In the genomic region with DNA sequence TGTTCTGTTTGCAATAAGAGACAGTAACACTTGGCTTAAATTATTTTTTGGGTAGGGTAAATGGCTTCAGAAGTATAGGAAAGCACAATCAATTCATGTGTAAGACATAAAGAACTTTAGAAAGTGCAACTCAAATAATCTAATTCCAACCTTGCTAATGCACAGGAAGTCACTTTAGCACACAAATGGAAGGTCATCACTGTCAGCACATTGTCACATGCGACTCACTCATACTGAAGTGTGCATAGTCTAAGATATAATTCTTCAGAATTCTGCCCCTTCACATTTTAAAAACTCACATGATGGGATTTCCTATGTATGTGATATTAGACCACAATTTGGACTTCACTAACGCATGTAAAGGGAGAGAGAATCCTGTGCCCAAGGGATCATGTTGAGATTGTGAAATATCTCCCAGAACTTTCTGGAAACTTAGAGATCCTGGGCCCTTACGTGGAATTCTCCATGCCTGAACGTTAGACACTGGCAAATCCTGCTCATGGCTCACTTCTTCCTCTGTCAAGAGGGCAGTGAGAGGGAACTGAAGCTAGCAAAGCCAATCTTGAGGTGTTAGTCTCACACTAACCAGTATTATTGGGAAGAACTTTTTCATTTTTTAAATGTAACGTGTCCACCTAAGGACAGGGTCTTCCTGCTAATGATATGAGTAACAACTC, we compare ENCODE assay signal across 14 cellular contexts.
DNase-seq lines count a peak whose midpoint lies in the region; ATAC-seq and TF ChIP-seq lines count a peak whose summit lies in the region.
"Had no signal": no experiment of that assay in that cellular context is flagged by ENCODE, and none has a peak within 500 bp of the region (broad histone marks: within the 10 kb centered on the region; RNA-seq: fewer than 3 reads in every experiment).

No MANE protein-coding gene starts in this region.

- no peaks in the 10 kb centered on the region for H3K36me3 Mint-ChIP-seq in activated naive CD8-positive, alpha-beta T cell treated with anti-CD3 and anti-CD28 coated beads, Interleukin-2, amount 50 U/mL, for 24 hours (ENCODE audit: low read depth)

- H3K36me3 ChIP-seq in upper lobe of right lung: no peaks in the 10 kb centered on the region
- H3K36me3 ChIP-seq: esophagus muscularis mucosa, tibial artery had no signal

- H3K4me3 ChIP-seq in upper lobe of right lung: no peak overlapping the region
- H3K4me3 ChIP-seq: esophagus muscularis mucosa, lung, skin epidermis, tibial artery had no signal

- intact Hi-C loops in upper lobe of right lung (cut with DNase I): no loop called here

- H3K4me1 Mint-ChIP-seq in activated naive CD8-positive, alpha-beta T cell treated with anti-CD3 and anti-CD28 coated beads, Interleukin-2, amount 50 U/mL, for 24 hours: peaks cover 51% of the 10 kb centered on the region

- no peak for DNase-seq in activated naive CD8-positive, alpha-beta T cell treated with anti-CD3 and anti-CD28 coated beads, Interleukin-2, amount 50 U/mL, for 24 hours
- DNase-seq in NCI-H446 treated with DMSO at 0.1 percent for 48 hours (lab: John Stamatoyannopoulos, UW): no peak
- DNase-seq in NCI-H2107 (lab: John Stamatoyannopoulos, UW): no peak
- no peak for DNase-seq in upper lobe of right lung
- DNase-seq: activated effector memory CD4-positive, alpha-beta T cell treated with Interleukin-2 at 50 U/mL for 16 hours; COR-L47; NCI-H524; tibial artery had no signal

- no peaks in the 10 kb centered on the region for H3K27me3 Mint-ChIP-seq in activated naive CD8-positive, alpha-beta T cell treated with anti-CD3 and anti-CD28 coated beads, Interleukin-2, amount 50 U/mL, for 24 hours

- H3K4me3 Mint-ChIP-seq in activated naive CD8-positive, alpha-beta T cell treated with anti-CD3 and anti-CD28 coated beads, Interleukin-2, amount 50 U/mL, for 24 hours: peak overlapping the region; percentile 30

- no peaks in the 10 kb centered on the region for H3K4me1 ChIP-seq in upper lobe of right lung
- H3K4me1 ChIP-seq: esophagus muscularis mucosa had no signal

- ATAC-seq in GM18520 (IDR thresholded peaks at IDR 0.05; ENCODE audit: unreplicated experiment) (peak; percentile 3), GM21367 (IDR thresholded peaks at IDR 0.05; ENCODE audit: unreplicated experiment) (peak; percentile 17), HG03442 (IDR thresholded peaks at IDR 0.05; ENCODE audit: unreplicated experiment) (peak; percentile 15), upper lobe of right lung (no peak)
- peak; percentile 35 for ATAC-seq in activated naive CD8-positive, alpha-beta T cell treated with anti-CD3 and anti-CD28 coated beads, Interleukin-2, amount 50 U/mL, for 24 hours

- no peaks in the 10 kb centered on the region for H3K27me3 ChIP-seq in upper lobe of right lung
- H3K27me3 ChIP-seq: esophagus muscularis mucosa, tibial artery had no signal

- no peaks in the 10 kb centered on the region for H3K9me3 Mint-ChIP-seq in activated naive CD8-positive, alpha-beta T cell treated with anti-CD3 and anti-CD28 coated beads, Interleukin-2, amount 50 U/mL, for 24 hours

- peak overlapping the region; percentile 98 for H3K27ac Mint-ChIP-seq in activated naive CD8-positive, alpha-beta T cell treated with anti-CD3 and anti-CD28 coated beads, Interleukin-2, amount 50 U/mL, for 24 hours

- no peak for TF ChIP-seq CTCF in upper lobe of right lung (IDR thresholded peaks at IDR 0.05)

- no peak overlapping the region for H3K27ac ChIP-seq in upper lobe of right lung
- H3K27ac ChIP-seq: esophagus muscularis mucosa, tibial artery had no signal

- no peaks in the 10 kb centered on the region for H3K9me3 ChIP-seq in upper lobe of right lung
- H3K9me3 ChIP-seq: esophagus muscularis mucosa, tibial artery had no signal
